19 cellular contexts compared by ENCODE assay signal in the genomic region with DNA sequence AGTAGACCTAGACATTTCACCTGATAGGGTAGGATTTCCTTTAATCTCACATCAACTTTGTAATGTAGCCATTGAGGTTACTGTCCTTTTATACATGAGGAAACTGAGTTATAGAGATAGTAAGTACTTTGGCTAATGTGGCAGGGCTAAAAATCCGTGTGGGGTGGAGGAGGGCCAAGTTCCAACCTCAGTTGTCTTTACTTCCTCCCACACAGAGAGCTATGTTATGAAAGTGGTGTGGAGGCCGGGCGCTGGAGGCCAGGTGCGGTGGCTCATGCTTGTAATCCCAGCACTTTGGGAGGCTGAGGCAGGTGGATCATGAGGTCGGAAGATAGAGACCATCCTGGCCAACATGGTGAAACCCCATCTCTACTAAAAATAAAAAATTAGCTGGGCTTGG.
"Had no signal": no experiment of that assay in that cellular context is flagged by ENCODE, and none has a peak within 500 bp of the region (broad histone marks: within the 10 kb centered on the region; RNA-seq: fewer than 3 reads in every experiment).

No MANE protein-coding gene starts in this region.

- H3K9ac ChIP-seq: parathyroid adenoma had no signal

- H2AFZ ChIP-seq: parathyroid adenoma had no signal

- H3K79me2 ChIP-seq: parathyroid adenoma had no signal

- H3K9me3 ChIP-seq: esophagus squamous epithelium, gastroesophageal sphincter, right lobe of liver, stomach, suprapubic skin, tibial nerve had no signal

- H3K36me3 ChIP-seq: esophagus squamous epithelium, gastroesophageal sphincter, right lobe of liver, stomach, suprapubic skin, tibial nerve, WERI-Rb-1 had no signal

- H3K4me3 ChIP-seq: coronary artery, esophagus squamous epithelium, gastroesophageal sphincter, right lobe of liver, skin epidermis, stomach, suprapubic skin, tibial nerve had no signal

- H3K27me3 ChIP-seq: esophagus squamous epithelium, gastroesophageal sphincter, right lobe of liver, stomach, suprapubic skin, tibial nerve had no signal

- ATAC-seq: activated naive CD8-positive, alpha-beta T cell treated with anti-CD3 and anti-CD28 coated beads, Interleukin-2, amount 50 U/mL, for 24 hours; gastroesophageal sphincter; right lobe of liver had no signal

- DNase-seq: activated CD4-positive, alpha-beta T cell treated with anti-CD3 and anti-CD28 coated beads, Interleukin-2, amount 50 U/mL, for 48 hours; activated CD4-positive, CD25-positive, alpha-beta regulatory T cell treated with anti-CD3 and anti-CD28 coated beads, Interleukin-2, amount 50 U/mL, for 72 hours; activated effector memory CD4-positive, alpha-beta T cell treated with anti-CD3 and anti-CD28 coated beads, Interleukin-2, amount 50 U/mL, for 16 hours; activated naive CD4-positive, alpha-beta T cell treated with anti-CD3 and anti-CD28 coated beads, Interleukin-2, amount 10 ng/mL, durations not matched to agents 7 days and 5 days; activated naive CD8-positive, alpha-beta T cell treated with anti-CD3 and anti-CD28 coated beads, Interleukin-2, amount 50 U/mL, for 24 hours; cerebellar nuclear complex; esophagus squamous epithelium; head of caudate nucleus; nucleus accumbens; right lobe of liver; stimulated activated CD4-positive, alpha-beta T cell treated with anti-CD3 and anti-CD28 coated beads, Interleukin-1b, Interleukin-23, amount 100 ng/mL, for 48 hours; stomach; WERI-Rb-1 had no signal

- H3K27ac ChIP-seq: coronary artery, esophagus squamous epithelium, gastroesophageal sphincter, parathyroid adenoma, right lobe of liver, skin epidermis, stomach, suprapubic skin, tibial nerve, WERI-Rb-1 had no signal
